In the genomic region with DNA sequence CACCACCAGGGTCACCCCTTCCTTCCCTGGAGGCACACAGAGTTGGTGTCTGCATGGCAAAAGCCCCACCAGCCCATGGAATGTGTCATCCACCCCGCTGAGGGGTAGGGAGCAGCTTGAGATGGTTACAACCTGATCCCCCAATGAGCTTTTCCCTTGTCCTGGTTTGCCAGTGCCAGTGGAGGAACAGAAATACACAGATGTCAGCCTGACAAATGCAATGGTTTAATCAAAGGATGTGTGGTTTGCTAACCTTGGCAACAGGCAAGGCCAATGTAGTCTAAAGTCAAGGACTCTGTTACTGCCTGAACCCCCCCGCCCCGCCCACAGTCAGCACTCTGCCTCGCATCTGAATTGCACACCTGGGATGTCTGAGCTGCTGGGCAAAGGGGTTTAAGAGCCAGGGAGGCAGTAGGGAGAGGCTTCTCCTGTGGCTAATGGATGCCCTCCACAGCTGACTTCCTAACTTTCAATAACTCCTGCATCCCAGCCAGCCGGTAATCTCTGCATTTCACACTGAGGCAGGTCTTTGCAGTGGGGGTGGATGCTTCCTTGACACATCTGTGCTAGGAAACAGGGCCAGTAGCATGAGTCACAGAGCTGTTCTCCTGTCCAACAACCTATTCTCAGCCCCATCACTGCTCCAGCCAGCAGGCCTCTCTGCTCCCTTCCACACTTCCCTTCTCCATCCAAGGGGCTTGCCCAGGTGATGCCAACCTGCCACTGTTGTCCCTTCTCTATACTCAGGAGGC, we compare ENCODE assay signal across 9 cellular contexts.
A peak's percentile ranks its signal among the peaks of the same experiment; 100 is the strongest.
DNase-seq lines count a peak whose midpoint lies in the region; ATAC-seq, FAIRE-seq and TF ChIP-seq lines count a peak whose summit lies in the region.
"Had no signal": no experiment of that assay in that cellular context is flagged by ENCODE, and none has a peak within 500 bp of the region (broad histone marks: within the 10 kb centered on the region; RNA-seq: fewer than 3 reads in every experiment).

No MANE protein-coding gene starts in this region.

- TF ChIP-seq CTCF in AG09309 (IDR thresholded peaks at IDR 0.05; ENCODE audit: control insufficient read depth, insufficient read depth, low read depth, low read length, missing control alignments) (no peak), kidney (IDR thresholded peaks at IDR 0.05; ENCODE audit: borderline replicate concordance, extremely low read depth, insufficient read depth) (no peak)

- intact Hi-C loops in right cardiac atrium (cut with DNase I), result no loop called here
- intact Hi-C loops in kidney (cut with DNase I), result no loop called here

- H3K36me3 ChIP-seq in kidney (ENCODE audit: control insufficient read depth in 1 of 2, insufficient read depth in 2 of 2, low read length in 2 of 2), result no peaks in the 10 kb centered on the region

- no peak overlapping the region for H3K27ac ChIP-seq in right cardiac atrium (ENCODE audit: low read length)
- H3K27ac ChIP-seq in kidney (ENCODE audit: low read depth in 2 of 2, low read length in 2 of 2), result no peak overlapping the region

- FAIRE-seq in kidney (lab: Jason Lieb, UNC), result no peak

- H3K4me1 ChIP-seq in right cardiac atrium (ENCODE audit: control insufficient read depth, insufficient read depth, low read length) (peaks cover 8% of the 10 kb centered on the region), kidney (ENCODE audit: control insufficient read depth in 1 of 2, insufficient read depth in 1 of 2, low read depth in 1 of 2, low read length in 2 of 2) (peaks cover 0 to 2% of the 10 kb centered on the region in 2 donors)

- ATAC-seq in GM21619 (IDR thresholded peaks at IDR 0.05; ENCODE audit: unreplicated experiment) (peak; percentile 23), right cardiac atrium (peak; percentile 76 to 80)

- H3K27me3 ChIP-seq in right cardiac atrium (ENCODE audit: control insufficient read depth, insufficient read depth), result no peaks in the 10 kb centered on the region

- H3K9me3 ChIP-seq in right cardiac atrium (ENCODE audit: control insufficient read depth, low read length), result no peaks in the 10 kb centered on the region
- no peaks in the 10 kb centered on the region for H3K9me3 ChIP-seq in kidney (ENCODE audit: control insufficient read depth in 1 of 2, low read length in 2 of 2)

- H3K4me3 ChIP-seq in AG09309 (ENCODE audit: control insufficient read depth, low read depth, low read length) (no peak overlapping the region), right cardiac atrium (ENCODE audit: low read length) (no peak overlapping the region), kidney (ENCODE audit: low read length in 2 of 2) (no peak overlapping the region)

- H3K9ac ChIP-seq in kidney (ENCODE audit: low read length in 2 of 2), result no peak overlapping the region

- DNase-seq in AG09309 (ENCODE audit: low read depth) (peak; percentile 38), NCI-H69 (lab: John Stamatoyannopoulos, UW) (peak; percentile 11), right cardiac atrium (no peak), DMS53 treated with DMSO at 0.1 percent for 48 hours (lab: John Stamatoyannopoulos, UW; ENCODE audit: unreplicated experiment) (no peak), NOMO-1 (lab: John Stamatoyannopoulos, UW; ENCODE audit: unreplicated experiment in 2 of 2) (no peak), T1000 (lab: John Stamatoyannopoulos, UW) (no peak), kidney (no peak)
- DNase-seq: CD8-positive, alpha-beta memory T cell had no signal

- WGBS in right cardiac atrium, result 83% methylated on average over 5 of the region's 5 CpGs

Comparison
In these comparisons a context has a peak if more than half of its experiments do, and no peak if none do; other contexts are left out.
1. DNase-seq: peak in AG09309 (single experiment) and NCI-H69 (single experiment); none in right cardiac atrium (0 of 3), DMS53 treated with DMSO at 0.1 percent for 48 hours (single experiment), NOMO-1 (0 of 2), T1000 (single experiment) and kidney (single experiment).